Comparison of ENCODE assay signal across 20 cellular contexts in genomic region chr19:18608102-18608804, GRCh38. TPM values are rescaled to one million over a fixed set of nuclear protein-coding genes. Genes with fewer than 3 reads are reported as not detected.
DNase-seq lines count a peak whose midpoint lies in the region; ATAC-seq, FAIRE-seq and TF ChIP-seq lines count a peak whose summit lies in the region.
"Had no signal": no experiment of that assay in that cellular context is flagged by ENCODE, and none has a peak within 500 bp of the region (broad histone marks: within the 10 kb centered on the region; RNA-seq: fewer than 3 reads in every experiment).

No MANE protein-coding gene starts in this region.

- DNase-seq in A549 (ENCODE audit: low read depth in 1 of 2, low spot score in 1 of 2) (no peak), nephron progenitor cell (no peak), HT-29 (ENCODE audit: low spot score) (no peak)
- no peak for DNase-seq in effector memory CD8-positive, alpha-beta T cell
- no peak for DNase-seq in activated CD4-positive, alpha-beta T cell treated with anti-CD3 and anti-CD28 coated beads, Interleukin-2, amount 50 U/mL, for 48 hours
- no peak for DNase-seq in stimulated activated CD4-positive, alpha-beta T cell treated with anti-CD3 and anti-CD28 coated beads, Interleukin-4, amount 100 ng/mL, for 1 hour
- DNase-seq: activated CD4-positive, alpha-beta T cell treated with anti-CD3 and anti-CD28 coated beads, Interleukin-2, amount 10 ng/mL, durations not matched to agents 7 days and 5 days; dermis blood vessel endothelial cell; GF-D8; natural killer cell; NCI-H187 treated with DMSO at 0.1 percent for 48 hours; NCI-H345; NCI-H82; SHP77; small intestine; uterus had no signal

- no peak for TF ChIP-seq RAD21 in A549 (conservative IDR thresholded peaks at IDR 0.05 in 1 of 2, IDR thresholded peaks at IDR 0.05 in 1 of 2)

- no peak for FAIRE-seq in A549 (lab: Jason Lieb, UNC)
- FAIRE-seq: small intestine had no signal

- TF ChIP-seq CTCF in A549 (IDR thresholded peaks at IDR 0.05) (no peak), HEK293 (tag by site-specific recombination; IDR thresholded peaks at IDR 0.05) (no peak), nephron progenitor cell (IDR thresholded peaks at IDR 0.05) (no peak)

- H3K27ac ChIP-seq in A549 (peak overlapping the region in 1 of 2 experiments; percentile 79; a peak in 2 of 6 replicates), HEK293 (ENCODE audit: extremely low read depth, low read depth, low read length) (no peak overlapping the region)
- H3K27ac ChIP-seq: uterus had no signal

- peaks cover 3% of the 10 kb centered on the region for H3K36me3 Mint-ChIP-seq in effector memory CD8-positive, alpha-beta T cell (ENCODE audit: insufficient read depth)
- H3K36me3 Mint-ChIP-seq in nephron progenitor cell (ENCODE audit: low read depth), result no peaks in the 10 kb centered on the region
- H3K36me3 Mint-ChIP-seq: natural killer cell had no signal

- H3K9me3 ChIP-seq in A549 (no peaks in the 10 kb centered on the region), HEK293 (ENCODE audit: control insufficient read depth, insufficient read depth, low read depth, low read length) (no peaks in the 10 kb centered on the region)
- H3K9me3 ChIP-seq: uterus had no signal

- H3K9me3 Mint-ChIP-seq in effector memory CD8-positive, alpha-beta T cell, result no peaks in the 10 kb centered on the region
- no peaks in the 10 kb centered on the region for H3K9me3 Mint-ChIP-seq in nephron progenitor cell
- H3K9me3 Mint-ChIP-seq: activated CD4-positive, alpha-beta T cell treated with anti-CD3 and anti-CD28 coated beads, Interleukin-2, amount 10 ng/mL, durations not matched to agents 7 days and 5 days; natural killer cell had no signal

- 59% methylated on average over 5 of the region's 5 CpGs for WGBS in A549 (ENCODE audit: missing lambda C conversion rate)

- no peak overlapping the region for H3K27ac Mint-ChIP-seq in effector memory CD8-positive, alpha-beta T cell
- H3K27ac Mint-ChIP-seq in nephron progenitor cell, result no peak overlapping the region
- H3K27ac Mint-ChIP-seq: activated CD4-positive, alpha-beta T cell treated with anti-CD3 and anti-CD28 coated beads, Interleukin-2, amount 10 ng/mL, durations not matched to agents 7 days and 5 days; natural killer cell; progenitor cell of endocrine pancreas had no signal

- no peak for TF ChIP-seq EP300 in A549 (IDR thresholded peaks at IDR 0.05)

- CTCF ChIA-PET in A549 (lab: Yijun Ruan, JAX), result interaction anchor here (0.8 to 2.5 kb wide), 2 partner anchors 20 to 77 kb away, joined by 3 to 6 read pairs; partner anchors contain the start of gene REX1BD
- CTCF ChIA-PET in HEK293 (lab: Yijun Ruan, JAX), result interaction anchor here (0.6 to 2.0 kb wide), 3 partner anchors 45 to 239 kb away, joined by 3 to 4 read pairs (median 4); no protein-coding TSS in a partner anchor

- TF ChIP-seq POLR2A in A549 (IDR thresholded peaks at IDR 0.05; ENCODE audit: low read length), result no peak

- no peaks in the 10 kb centered on the region for H3K36me3 ChIP-seq in HEK293 (ENCODE audit: control insufficient read depth in 2 of 2, insufficient read depth in 1 of 2, low read length in 2 of 2)
- H3K36me3 ChIP-seq: uterus had no signal

- H3K27me3 Mint-ChIP-seq in effector memory CD8-positive, alpha-beta T cell, result peaks cover 63 to 85% of the 10 kb centered on the region in 2 donors
- peaks cover 84% of the 10 kb centered on the region for H3K27me3 Mint-ChIP-seq in nephron progenitor cell (ENCODE audit: low read depth, poor library complexity)

- H3K4me2 ChIP-seq in A549, result peak overlapping the region; percentile 89

- H3K4me1 ChIP-seq in A549 (peaks cover 28% of the 10 kb centered on the region; the same call in 2 of the 3 replicates), HEK293 (ENCODE audit: control insufficient read depth, insufficient read depth, low read length) (peaks cover 4% of the 10 kb centered on the region)

- H3K4me3 Mint-ChIP-seq in effector memory CD8-positive, alpha-beta T cell, result peak overlapping the region; percentile 47 to 52
- peak overlapping the region; percentile 33 for H3K4me3 Mint-ChIP-seq in nephron progenitor cell
- H3K4me3 Mint-ChIP-seq: activated CD4-positive, alpha-beta T cell treated with anti-CD3 and anti-CD28 coated beads, Interleukin-2, amount 10 ng/mL, durations not matched to agents 7 days and 5 days; natural killer cell had no signal

- POLR2A ChIA-PET in A549 (lab: Yijun Ruan, JAX), result no interaction called here
- POLR2A ChIA-PET in HEK293 (lab: Yijun Ruan, JAX), result interaction anchor here (0.6 to 1.8 kb wide), 3 partner anchors 19 to 224 kb away, joined by 3 to 4 read pairs (median 4); no protein-coding TSS in a partner anchor

- ATAC-seq in A549 (no peak), GM21717 (IDR thresholded peaks at IDR 0.05; ENCODE audit: unreplicated experiment) (no peak)
- ATAC-seq in effector memory CD8-positive, alpha-beta T cell (replicated peaks), result no peak
- ATAC-seq: natural killer cell had no signal

- peaks cover 19 to 21% of the 10 kb centered on the region in 2 donors for H3K4me1 Mint-ChIP-seq in effector memory CD8-positive, alpha-beta T cell (ENCODE audit: low read depth in 2 of 2)
- H3K4me1 Mint-ChIP-seq in nephron progenitor cell, result peaks cover 51% of the 10 kb centered on the region

- H3K4me3 ChIP-seq in A549 (peak overlapping the region; percentile 35), HEK293 (ENCODE audit: low read depth, low read length) (no peak overlapping the region)
- H3K4me3 ChIP-seq: uterus had no signal

TF ChIP-seq in A549, 52 proteins besides CTCF, POLR2A, EP300 and RAD21:
- no peak for TF ChIP-seq GATA3 (IDR thresholded peaks at IDR 0.05; ENCODE audit: borderline replicate concordance)

TF ChIP-seq in HEK293, 187 proteins besides CTCF, POLR2A, EP300 and RAD21 (continues in another document):
- TF ChIP-seq ZNF23 (tag by site-specific recombination; IDR thresholded peaks at IDR 0.05; ENCODE audit: borderline replicate concordance) (no peak), KLF10 (tag by site-specific recombination; IDR thresholded peaks at IDR 0.05) (0 out of 2 replicates have a peak, but pooled peaks have one; percentile 2), ZNF645 (tag by site-specific recombination; IDR thresholded peaks at IDR 0.05) (no peak), OVOL3 (tag by site-specific recombination; IDR thresholded peaks at IDR 0.05) (no peak)

RNA-seq across cellular contexts. Expression of gene CRLF1, which starts 1.7 kb away (rescaled TPM):
- polyA plus RNA-seq in A549 (2011; rRNA removed), result 0.37 and 1.3 TPM in 2 replicates
- 1.3 and 2.0 TPM in 2 replicates for polyA plus RNA-seq in A549 (2012; cell fraction: cytosol; rRNA removed)
- polyA plus RNA-seq in A549 (2012; cell fraction: nucleus; rRNA removed), result 2.2 and 3.5 TPM in 2 replicates
- 1.6 to 2.7 TPM (median 2.5 TPM) in 3 replicates for polyA plus RNA-seq in A549 (2017; fragmentation: RNase III; extraction: RNeasy Plus Mini Kit Qiagen cat#74134 plus additional on column Dnase treatment)
- polyA minus RNA-seq in A549 (2011; rRNA and poly(A)+ RNA removed), result 0.45 and 1.2 TPM in 2 replicates
- total RNA-seq in HT-29 (2014; rRNA removed; shearing (Covaris generic)), result 0.16 TPM in 1 of 2 replicates, not detected in the other
- total RNA-seq: activated CD4-positive, alpha-beta T cell treated with anti-CD3 and anti-CD28 coated beads, Interleukin-2, amount 10 ng/mL, durations not matched to agents 7 days and 5 days; dermis blood vessel endothelial cell; natural killer cell; T-helper 1 cell treated with Interleukin-12 subunit alpha and Interleukin-12 subunit beta and Interleukin-4 antibody, amounts not matched to agents 30 ng/mL and 1 ng/mL, for 36 hours had no signal

RNA-seq across cellular contexts. Expression of gene TMEM59L, which starts 4.4 kb away (rescaled TPM):
- polyA plus RNA-seq in A549 (2011; rRNA removed) (0.94 and 2.0 TPM in 2 replicates), A549 (2017; fragmentation: RNase III; extraction: RNeasy Plus Mini Kit Qiagen cat#74134 plus additional on column Dnase treatment) (2.8 to 5.0 TPM (median 4.6 TPM) in 3 replicates)
- polyA plus RNA-seq in A549 (2012; cell fraction: cytosol; rRNA removed), result 0.75 and 1.5 TPM in 2 replicates
- 7.4 and 7.8 TPM in 2 replicates for polyA plus RNA-seq in A549 (2012; cell fraction: nucleus; rRNA removed)
- polyA minus RNA-seq in A549 (2011; rRNA and poly(A)+ RNA removed), result 0.54 and 0.62 TPM in 2 replicates
- total RNA-seq in HT-29 (2014; rRNA removed; shearing (Covaris generic)), result 0.10 TPM in 1 of 2 replicates, not detected in the other
- total RNA-seq: natural killer cell had no signal

RNA-seq across cellular contexts. Expression of gene REX1BD, which starts 19.7 kb away (rescaled TPM):
- polyA plus RNA-seq in A549 (2011; rRNA removed) (13.3 and 23.1 TPM in 2 replicates), A549 (2017; fragmentation: RNase III; extraction: RNeasy Plus Mini Kit Qiagen cat#74134 plus additional on column Dnase treatment) (47.3 to 50.3 TPM (median 47.7 TPM) in 3 replicates)
- 91.8 and 94.7 TPM in 2 replicates for polyA plus RNA-seq in A549 (2012; cell fraction: cytosol; rRNA removed)
- 175 and 211 TPM in 2 replicates for polyA plus RNA-seq in A549 (2012; cell fraction: nucleus; rRNA removed)
- polyA minus RNA-seq in A549 (2011; rRNA and poly(A)+ RNA removed), result 3.1 and 4.9 TPM in 2 replicates
- 125 and 132 TPM in 2 replicates for total RNA-seq in HT-29 (2014; rRNA removed; shearing (Covaris generic))

RNA-seq across cellular contexts. Expression of gene KLHL26, which starts 28.6 kb away (rescaled TPM):
- polyA plus RNA-seq in A549 (2011; rRNA removed) (1.1 and 1.8 TPM in 2 replicates), A549 (2017; fragmentation: RNase III; extraction: RNeasy Plus Mini Kit Qiagen cat#74134 plus additional on column Dnase treatment) (2.0 TPM in 3 replicates)
- polyA plus RNA-seq in A549 (2012; cell fraction: cytosol; rRNA removed), result 2.9 and 3.5 TPM in 2 replicates
- polyA plus RNA-seq in A549 (2012; cell fraction: nucleus; rRNA removed), result 2.8 and 7.3 TPM in 2 replicates
- polyA minus RNA-seq in A549 (2011; rRNA and poly(A)+ RNA removed), result 0.97 and 1.1 TPM in 2 replicates
- 4.5 and 5.9 TPM in 2 replicates for total RNA-seq in HT-29 (2014; rRNA removed; shearing (Covaris generic))

RNA-seq across cellular contexts. Expression of gene UBA52, which starts 36.6 kb away (rescaled TPM):
- polyA plus RNA-seq in A549 (2011; rRNA removed), result 888 and 1,266 TPM in 2 replicates
- polyA plus RNA-seq in A549 (2012; cell fraction: cytosol; rRNA removed), result 1,951 and 2,211 TPM in 2 replicates
- polyA plus RNA-seq in A549 (2012; cell fraction: nucleus; rRNA removed), result 1,028 and 1,517 TPM in 2 replicates
- 942 to 959 TPM (median 947 TPM) in 3 replicates for polyA plus RNA-seq in A549 (2017; fragmentation: RNase III; extraction: RNeasy Plus Mini Kit Qiagen cat#74134 plus additional on column Dnase treatment)
- 851 and 1,238 TPM in 2 replicates for polyA minus RNA-seq in A549 (2011; rRNA and poly(A)+ RNA removed)
- total RNA-seq in HT-29 (2014; rRNA removed; shearing (Covaris generic)), result 660 TPM in 2 replicates
